Comparison of ENCODE assay signal across 11 cellular contexts in the genomic region with DNA sequence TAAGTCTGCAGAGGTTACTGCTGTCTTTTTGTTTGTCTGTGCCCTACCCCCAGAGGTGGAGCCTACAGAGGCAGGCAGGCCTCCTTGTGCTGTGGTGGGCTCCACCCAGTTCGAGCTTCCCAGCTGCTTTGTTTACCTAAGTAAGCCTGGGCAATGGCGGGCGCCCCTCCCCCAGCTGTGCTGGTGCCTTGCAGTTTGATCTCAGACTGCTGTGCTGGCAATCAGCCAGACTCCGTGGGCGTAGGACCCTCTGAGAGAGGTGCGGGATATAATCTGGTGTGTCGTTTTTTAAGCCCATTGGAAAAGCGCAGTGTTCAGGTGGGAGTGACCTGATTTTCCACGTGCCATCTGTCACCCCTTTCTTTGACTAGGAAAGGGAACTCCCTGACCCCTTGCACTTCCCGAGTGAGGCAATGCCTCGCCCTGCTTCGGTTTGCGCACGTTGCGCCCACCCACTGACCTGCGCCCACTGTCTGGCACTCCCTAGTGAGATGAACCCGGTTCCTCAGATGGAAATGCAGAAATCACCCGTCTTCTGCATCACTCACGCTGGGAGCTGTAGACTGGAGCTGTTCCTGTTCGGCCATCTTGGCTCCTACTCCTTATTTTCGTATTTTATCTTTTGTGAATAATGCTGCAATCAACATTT. TPM values are rescaled to one million over a fixed set of nuclear protein-coding genes. Genes with fewer than 3 reads are reported as not detected.
"Had no signal": no experiment of that assay in that cellular context is flagged by ENCODE, and none has a peak within 500 bp of the region (broad histone marks: within the 10 kb centered on the region; RNA-seq: fewer than 3 reads in every experiment).

No MANE protein-coding gene starts in this region.

RNA-seq across cellular contexts. Expression of a gene that starts 9.2 kb away (rescaled TPM):
- total RNA-seq: activated CD4-positive, alpha-beta T cell treated with anti-CD3 and anti-CD28 coated beads, Interleukin-2, amount 10 ng/mL, durations not matched to agents 24 days and 14 days; activated CD8-positive, alpha-beta memory T cell treated with anti-CD3 and anti-CD28 coated beads for 36 hours; activated CD8-positive, alpha-beta T cell treated with anti-CD3 and anti-CD28 coated beads for 36 hours; activated naive CD8-positive, alpha-beta T cell treated with anti-CD3 and anti-CD28 coated beads for 36 hours; activated T-cell treated with anti-CD3 and anti-CD28 coated beads, Interleukin-2, amount 50 U/mL, for 72 hours; activated T-helper 17 cell treated with anti-CD3 and anti-CD28 coated beads, Interleukin-2, amount 50 U/mL, for 72 hours; aorta; MCF 10A; OCI-LY7; Right ventricle myocardium superior had no signal
- polyA plus RNA-seq: aorta had no signal

RNA-seq across cellular contexts. Expression of a gene that starts 34.4 kb away (rescaled TPM):
- total RNA-seq: activated CD4-positive, alpha-beta T cell treated with anti-CD3 and anti-CD28 coated beads, Interleukin-2, amount 10 ng/mL, durations not matched to agents 24 days and 14 days; activated CD8-positive, alpha-beta memory T cell treated with anti-CD3 and anti-CD28 coated beads for 36 hours; activated CD8-positive, alpha-beta T cell treated with anti-CD3 and anti-CD28 coated beads for 36 hours; activated naive CD8-positive, alpha-beta T cell treated with anti-CD3 and anti-CD28 coated beads for 36 hours; activated T-cell treated with anti-CD3 and anti-CD28 coated beads, Interleukin-2, amount 50 U/mL, for 72 hours; aorta; MCF 10A; OCI-LY7; PC-9; Right ventricle myocardium superior had no signal
- polyA plus RNA-seq: aorta had no signal
